9 cellular contexts compared by ENCODE assay signal in the genomic region with DNA sequence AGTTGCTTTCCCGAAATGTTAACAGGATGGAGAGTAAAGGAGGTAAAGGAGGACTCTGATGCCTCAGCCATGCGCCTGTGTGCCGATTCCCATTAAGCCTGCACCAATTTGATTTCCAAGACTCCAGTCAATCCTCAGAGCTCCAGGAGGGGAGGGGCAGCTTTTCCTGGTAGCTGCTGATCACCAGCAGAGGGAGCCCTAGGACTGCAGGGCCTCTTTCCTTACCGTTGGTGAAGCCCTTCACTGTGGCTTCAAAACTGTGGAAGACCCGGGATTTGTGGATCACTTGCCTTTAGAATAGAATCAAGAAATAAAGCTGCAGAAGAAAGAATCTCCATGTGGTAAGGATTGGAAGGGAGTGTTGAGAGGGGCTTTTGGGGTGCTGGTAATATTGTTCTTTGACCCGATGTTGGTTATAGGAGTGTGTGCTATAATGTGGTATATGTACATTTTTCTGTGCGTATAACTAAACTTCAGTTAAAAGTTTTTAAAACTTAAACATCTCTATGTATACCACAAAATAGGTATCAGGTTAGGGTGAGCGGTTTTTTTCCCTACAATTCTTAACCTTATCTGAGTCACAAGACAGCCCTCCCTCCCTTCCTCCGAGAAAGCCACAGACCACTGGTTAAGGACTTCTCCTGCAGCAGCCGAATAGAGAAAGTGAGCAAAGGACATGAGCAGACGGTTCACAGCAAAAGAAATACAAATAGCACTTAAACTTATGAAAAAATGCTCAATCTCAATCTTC. TPM values are rescaled to one million over a fixed set of nuclear protein-coding genes. Genes with fewer than 3 reads are reported as not detected.
DNase-seq lines count a peak whose midpoint lies in the region; ATAC-seq, FAIRE-seq and TF ChIP-seq lines count a peak whose summit lies in the region.
"Had no signal": no experiment of that assay in that cellular context is flagged by ENCODE, and none has a peak within 500 bp of the region (broad histone marks: within the 10 kb centered on the region; RNA-seq: fewer than 3 reads in every experiment).

No MANE protein-coding gene starts in this region.

- peaks cover 10% of the 10 kb centered on the region for H3K4me1 ChIP-seq in KMS-11 (ENCODE audit: low read depth, poor library complexity, severe bottlenecking)
- peaks cover 4% of the 10 kb centered on the region for H3K4me1 ChIP-seq in foreskin keratinocyte
- H3K4me1 ChIP-seq in osteoblast (ENCODE audit: insufficient read depth, low read length) = no peaks in the 10 kb centered on the region

- POLR2A ChIA-PET in RWPE1 (lab: Yijun Ruan, JAX; ENCODE audit: low non-redundant PET) = interaction anchor here (0.7 kb wide), 2 partner anchors 93 to 94 kb away, joined by 3 to 5 read pairs; partner anchors contain the start of gene FITM2

- no peaks in the 10 kb centered on the region for H3K36me3 ChIP-seq in KMS-11 (ENCODE audit: insufficient read depth)
- no peaks in the 10 kb centered on the region for H3K36me3 ChIP-seq in osteoblast (ENCODE audit: insufficient read depth, low read length)

- H3K4me3 Mint-ChIP-seq in type B pancreatic cell = no peak overlapping the region

- H3K4me3 ChIP-seq in KMS-11 (IDR thresholded peaks at IDR 0.05; ENCODE audit: insufficient read depth, low read depth, low read length) (no peak overlapping the region), osteoblast (ENCODE audit: insufficient read depth, low read length) (no peak overlapping the region)

- peak; percentile 52 for ATAC-seq in foreskin keratinocyte
- ATAC-seq in HG02610 (IDR thresholded peaks at IDR 0.05; ENCODE audit: unreplicated experiment) = no peak

- no peaks in the 10 kb centered on the region for H3K27me3 Mint-ChIP-seq in type B pancreatic cell

- H3K27me3 ChIP-seq in KMS-11 (ENCODE audit: insufficient read depth, low read depth) (no peaks in the 10 kb centered on the region), foreskin keratinocyte (no peaks in the 10 kb centered on the region), osteoblast (ENCODE audit: insufficient read depth, low read length) (no peaks in the 10 kb centered on the region)

- H3K4me1 Mint-ChIP-seq in type B pancreatic cell (ENCODE audit: unreplicated experiment) = peaks cover 13% of the 10 kb centered on the region

- no peaks in the 10 kb centered on the region for H4K20me1 ChIP-seq in KMS-11 (ENCODE audit: insufficient read depth)
- peaks cover 3% of the 10 kb centered on the region for H4K20me1 ChIP-seq in osteoblast (ENCODE audit: insufficient read depth, low read length)

- CTCF ChIA-PET in RWPE1 (lab: Yijun Ruan, JAX) = interaction anchor here (0.6 to 7.7 kb wide), 44 partner anchors 8 to 466 kb away, joined by 3 to 145 read pairs (median 4); partner anchors contain the start of genes FITM2 and GDAP1L1

- no peaks in the 10 kb centered on the region for H3K9me3 ChIP-seq in osteoblast (ENCODE audit: low read depth, low read length)

- no peak overlapping the region for H3K9ac ChIP-seq in KMS-11

- peak overlapping the region; percentile 45 for H3K27ac Mint-ChIP-seq in type B pancreatic cell

- no peaks in the 10 kb centered on the region for H3K79me2 ChIP-seq in KMS-11 (ENCODE audit: insufficient read depth, low read depth)
- no peaks in the 10 kb centered on the region for H3K79me2 ChIP-seq in osteoblast (ENCODE audit: insufficient read depth, low read length)

- no peaks in the 10 kb centered on the region for H3K36me3 Mint-ChIP-seq in type B pancreatic cell

- H3K27ac ChIP-seq in KMS-11 (no peak overlapping the region), RWPE1 (no peak overlapping the region), foreskin keratinocyte (no peak overlapping the region), osteoblast (ENCODE audit: low read depth, low read length) (no peak overlapping the region)

- FAIRE-seq in D721Med (lab: Jason Lieb, UNC) = no peak
- FAIRE-seq: TTC549 had no signal

- TF ChIP-seq CTCF in D721Med (IDR thresholded peaks at IDR 0.05; ENCODE audit: insufficient read depth, missing control alignments) (peak; percentile 96), KMS-11 (conservative IDR thresholded peaks at IDR 0.05; ENCODE audit: low read depth, low read length) (peak; percentile 94), RWPE1 (conservative IDR thresholded peaks at IDR 0.05; ENCODE audit: low read depth) (peak; percentile 98), foreskin keratinocyte (conservative IDR thresholded peaks at IDR 0.05) (peak; percentile 96), osteoblast (IDR thresholded peaks at IDR 0.05; ENCODE audit: extremely low read depth, low read depth, low read length) (peak; percentile 98), type B pancreatic cell (conservative IDR thresholded peaks at IDR 0.05) (peak; percentile 86)

- DNase-seq in D721Med (ENCODE audit: insufficient read length, low spot score) (no peak), RWPE1 (ENCODE audit: low spot score) (peak; percentile 82), foreskin keratinocyte (peak in 1 of 2 donors; percentile 50), osteoblast (ENCODE audit: insufficient read length, low spot score, missing footprints) (peak; percentile 88), type B pancreatic cell (ENCODE audit: extremely low spot score, unreplicated experiment) (no peak)
- DNase-seq in activated T-helper 9 cell treated with anti-CD3 and anti-CD28 coated beads, Interleukin-2, amount 50 U/mL, for 16 hours (ENCODE audit: low read depth) = peak; percentile 49

- H3K4me2 ChIP-seq in KMS-11 (no peak overlapping the region), osteoblast (ENCODE audit: insufficient read depth, low read length) (no peak overlapping the region)

- no peak overlapping the region for H2AFZ ChIP-seq in KMS-11 (ENCODE audit: low read depth)
- H2AFZ ChIP-seq in osteoblast (ENCODE audit: low read length) = no peak overlapping the region

- no peaks in the 10 kb centered on the region for H3K9me3 Mint-ChIP-seq in type B pancreatic cell

RNA-seq across cellular contexts. Expression of gene OSER1, which starts 6.9 kb away (rescaled TPM):
- 29.9 and 32.9 TPM in 2 replicates for total RNA-seq in foreskin keratinocyte
- polyA plus RNA-seq in foreskin keratinocyte = 27.6 and 33.1 TPM in 2 replicates
- total RNA-seq in osteoblast = 46.7 and 47.4 TPM in 2 replicates
- total RNA-seq in type B pancreatic cell (ENCODE audit: low replicate concordance) = 31.1 and 38.4 TPM in 2 replicates

RNA-seq across cellular contexts. Expression of gene GDAP1L1, which starts 29.6 kb away (rescaled TPM):
- total RNA-seq in foreskin keratinocyte (not detected in 2 replicates), osteoblast (0.72 TPM in 1 of 2 replicates, not detected in the other), type B pancreatic cell (ENCODE audit: low replicate concordance) (1.3 and 1.8 TPM in 2 replicates)
- polyA plus RNA-seq in foreskin keratinocyte = not detected in 2 replicates

RNA-seq across cellular contexts. Expression of gene JPH2, which starts 30.5 kb away (rescaled TPM):
- total RNA-seq in foreskin keratinocyte (7.1 and 7.8 TPM in 2 replicates), osteoblast (1.2 and 2.2 TPM in 2 replicates), type B pancreatic cell (ENCODE audit: low replicate concordance) (4.9 and 17.3 TPM in 2 replicates)
- polyA plus RNA-seq in foreskin keratinocyte = 2.6 and 3.0 TPM in 2 replicates

Comparison
In these comparisons a context has a peak if more than half of its experiments do, and no peak if none do; other contexts are left out.
1. DNase-seq: peak in RWPE1 (single experiment), activated T-helper 9 cell treated with anti-CD3 and anti-CD28 coated beads, Interleukin-2, amount 50 U/mL, for 16 hours (single experiment) and osteoblast (single experiment); none in D721Med (single experiment) and type B pancreatic cell (single experiment).
2. Peak in every context shown above with its lines, with median percentiles within 50 percentile points of each other: CTCF ChIP-seq.